Comparison of ENCODE assay signal across 15 cellular contexts in the genomic region with DNA sequence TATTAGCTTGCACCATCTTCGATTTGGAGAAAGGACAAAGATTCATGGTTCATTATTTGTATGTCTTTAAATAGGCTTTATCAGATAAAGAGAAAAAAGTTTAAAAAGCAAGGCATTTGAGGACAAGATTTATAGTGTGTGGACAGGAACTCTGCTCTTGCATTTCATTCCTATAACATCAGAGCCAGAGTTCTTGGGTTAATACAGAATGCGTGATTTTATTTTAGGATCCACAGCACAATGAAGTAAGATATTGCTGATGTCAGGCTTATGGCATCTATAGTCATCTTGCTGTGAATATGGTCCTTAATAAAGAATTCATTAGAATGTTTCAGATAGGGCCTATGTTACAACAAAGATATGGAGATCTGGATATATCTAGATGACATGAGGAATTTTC. TPM values are rescaled to one million over a fixed set of nuclear protein-coding genes. Genes with fewer than 3 reads are reported as not detected.
DNase-seq lines count a peak whose midpoint lies in the region; ATAC-seq, FAIRE-seq and TF ChIP-seq lines count a peak whose summit lies in the region.
"Had no signal": no experiment of that assay in that cellular context is flagged by ENCODE, and none has a peak within 500 bp of the region (broad histone marks: within the 10 kb centered on the region; RNA-seq: fewer than 3 reads in every experiment).

No MANE protein-coding gene starts in this region.

- no peak overlapping the region for H3K4me3 Mint-ChIP-seq in nephron progenitor cell

- H3K36me3 Mint-ChIP-seq in nephron progenitor cell (ENCODE audit: low read depth): no peaks in the 10 kb centered on the region

- H3K79me2 ChIP-seq in SU-DHL-6 (ENCODE audit: insufficient read depth, low read length): peaks cover 99% of the 10 kb centered on the region

- H3K4me2 ChIP-seq in A549 (no peak overlapping the region), SU-DHL-6 (ENCODE audit: low read depth, low read length, poor library complexity, severe bottlenecking) (peak overlapping the region; percentile 75)

- no peaks in the 10 kb centered on the region for H3K9me3 ChIP-seq in A549
- no peaks in the 10 kb centered on the region for H3K9me3 ChIP-seq in SU-DHL-6 (ENCODE audit: insufficient read depth, low read length)
- H3K9me3 ChIP-seq: pancreas had no signal

- peak overlapping the region; percentile 63 for H3K9ac ChIP-seq in SU-DHL-6 (ENCODE audit: low read length)

- H3F3A ChIP-seq in SU-DHL-6 (ENCODE audit: insufficient read depth): peaks cover 96% of the 10 kb centered on the region

- H3K36me3 ChIP-seq in GM06990 (ENCODE audit: control insufficient read depth, insufficient read depth, low read length) (no peaks in the 10 kb centered on the region; the same call in 1 of the 2 replicates), SU-DHL-6 (ENCODE audit: low read length) (peaks cover 20% of the 10 kb centered on the region)
- H3K36me3 ChIP-seq: pancreas had no signal

- H3K4me1 Mint-ChIP-seq in nephron progenitor cell: peaks cover 30% of the 10 kb centered on the region

- no peaks in the 10 kb centered on the region for H4K20me1 ChIP-seq in SU-DHL-6 (ENCODE audit: low read depth, low read length)

- no peaks in the 10 kb centered on the region for H3K9me2 ChIP-seq in SU-DHL-6 (replicated peaks; ENCODE audit: insufficient read depth, low read length)

- FAIRE-seq in A549 (lab: Jason Lieb, UNC): no peak
- FAIRE-seq: bronchial epithelial cell, kidney, pancreas had no signal

- no peak for TF ChIP-seq RAD21 in A549 (conservative IDR thresholded peaks at IDR 0.05 in 1 of 2, IDR thresholded peaks at IDR 0.05 in 1 of 2)

- no peak overlapping the region for H3K27ac Mint-ChIP-seq in nephron progenitor cell

- H3K27me3 ChIP-seq in GM06990 (replicated peaks; ENCODE audit: control insufficient read depth, insufficient read depth, low read length): no peaks in the 10 kb centered on the region
- no peaks in the 10 kb centered on the region for H3K27me3 ChIP-seq in SU-DHL-6 (ENCODE audit: low read length)
- H3K27me3 ChIP-seq: pancreas had no signal

- no peak for TF ChIP-seq POLR2A in A549 (IDR thresholded peaks at IDR 0.05; ENCODE audit: low read length)

- no peak for ATAC-seq in A549
- no peak for ATAC-seq in HG02973 (IDR thresholded peaks at IDR 0.05; ENCODE audit: unreplicated experiment)
- no peak for ATAC-seq in HG02885 (IDR thresholded peaks at IDR 0.05; ENCODE audit: poor library complexity, unreplicated experiment)
- ATAC-seq: pancreas had no signal

- peaks cover 5% of the 10 kb centered on the region for H3K9me3 Mint-ChIP-seq in nephron progenitor cell

- CTCF ChIA-PET in A549 (lab: Yijun Ruan, JAX): no interaction called here

- no peak for DNase-seq in A549 (ENCODE audit: low read depth in 1 of 2, low spot score in 1 of 2)
- no peak for DNase-seq in GM06990 (ENCODE audit: extremely low read depth, insufficient read length)
- DNase-seq in fibroblast of the aortic adventitia (ENCODE audit: low read depth): peak; percentile 50
- no peak for DNase-seq in nephron progenitor cell
- no peak for DNase-seq in caudate nucleus (lab: John Stamatoyannopoulos, UW)
- DNase-seq: activated naive CD4-positive, alpha-beta T cell; glutamatergic neuron; kidney; MV-4-11; pancreas; SHP77 had no signal

- peaks cover 2% of the 10 kb centered on the region for H3K27me3 Mint-ChIP-seq in nephron progenitor cell (ENCODE audit: low read depth, poor library complexity)

- peaks cover 17% of the 10 kb centered on the region for H3K4me1 ChIP-seq in A549

- POLR2A ChIA-PET in A549 (lab: Yijun Ruan, JAX): no interaction called here

- no peak overlapping the region for H3K4me3 ChIP-seq in A549
- H3K4me3 ChIP-seq in GM06990 (replicated peaks; ENCODE audit: low read depth, low read length): peak overlapping the region; percentile 29
- H3K4me3 ChIP-seq in SU-DHL-6 (ENCODE audit: insufficient read depth, low read length, poor library complexity, severe bottlenecking): peak overlapping the region; percentile 24
- no peak overlapping the region for H3K4me3 ChIP-seq in fibroblast of the aortic adventitia (ENCODE audit: low read depth, low read length)
- H3K4me3 ChIP-seq: pancreas had no signal

- WGBS in A549 (ENCODE audit: missing lambda C conversion rate): 50% methylated on average over 2 of the region's 2 CpGs

- TF ChIP-seq EP300 in A549 (IDR thresholded peaks at IDR 0.05): no peak

- no peak overlapping the region for H3K27ac ChIP-seq in A549
- H3K27ac ChIP-seq in SU-DHL-6 (ENCODE audit: low read depth, low read length): peak overlapping the region; percentile 97
- H3K27ac ChIP-seq in caudate nucleus (ENCODE audit: low read depth, low read length): no peak overlapping the region
- H3K27ac ChIP-seq: pancreas had no signal

- H2AFZ ChIP-seq in SU-DHL-6 (ENCODE audit: low read depth, low read length, severe bottlenecking): no peak overlapping the region

- no peak for TF ChIP-seq CTCF in A549 (IDR thresholded peaks at IDR 0.05)
- TF ChIP-seq CTCF in GM06990 (IDR thresholded peaks at IDR 0.05; ENCODE audit: insufficient read depth, low read length, poor library complexity, severe bottlenecking): no peak
- no peak for TF ChIP-seq CTCF in SU-DHL-6 (IDR thresholded peaks at IDR 0.05; ENCODE audit: insufficient read depth, low read length, poor library complexity, severe bottlenecking)
- no peak for TF ChIP-seq CTCF in fibroblast of the aortic adventitia (IDR thresholded peaks at IDR 0.05; ENCODE audit: insufficient read depth, low read length)
- no peak for TF ChIP-seq CTCF in nephron progenitor cell (IDR thresholded peaks at IDR 0.05)

TF ChIP-seq in A549, 52 proteins besides CTCF, POLR2A, EP300 and RAD21:
- TF ChIP-seq MAFK (IDR thresholded peaks at IDR 0.05; ENCODE audit: partially characterized antibody): peak; percentile 75
- no peak for TF ChIP-seq FOSL2 (IDR thresholded peaks at IDR 0.05)
- no peak for TF ChIP-seq FOSL2 (CRISPR knock-in tag; IDR thresholded peaks at IDR 0.05)

RNA-seq across cellular contexts. Expression of gene RASGRP3, which starts 19.7 kb away (rescaled TPM):
- 1.7 and 3.1 TPM in 2 replicates for polyA plus RNA-seq in A549 (2011; rRNA removed)
- 0.25 and 0.32 TPM in 2 replicates for polyA plus RNA-seq in A549 (2012; cell fraction: cytosol; rRNA removed)
- 0.25 and 0.48 TPM in 2 replicates for polyA plus RNA-seq in A549 (2012; cell fraction: nucleus; rRNA removed)
- 1.5 to 1.7 TPM (median 1.5 TPM) in 3 replicates for polyA plus RNA-seq in A549 (2017; fragmentation: RNase III; extraction: RNeasy Plus Mini Kit Qiagen cat#74134 plus additional on column Dnase treatment)
- polyA minus RNA-seq in A549 (2011; rRNA and poly(A)+ RNA removed): 1.2 and 2.8 TPM in 2 replicates
- 5.9 and 7.8 TPM in 2 replicates for total RNA-seq in fibroblast of the aortic adventitia (ENCODE audit: low replicate concordance)

Comparison
In these comparisons a context has a peak if more than half of its experiments do, and no peak if none do; other contexts are left out.
1. H3K4me3 ChIP-seq: peak in GM06990 (single experiment) and SU-DHL-6 (single experiment); none in A549 (single experiment) and fibroblast of the aortic adventitia (single experiment).